In genomic region chr7:33901847-33902246, GRCh38 we compare ENCODE assay signal across 22 cellular contexts.
"Had no signal": no experiment of that assay in that cellular context is flagged by ENCODE, and none has a peak within 500 bp of the region (broad histone marks: within the 10 kb centered on the region; RNA-seq: fewer than 3 reads in every experiment).

No MANE protein-coding gene starts in this region.

- H3K9me3 ChIP-seq: heart left ventricle, left ventricle myocardium inferior, lower lobe of right lung, pancreas, suprapubic skin, thyroid gland had no signal

- H3K36me3 ChIP-seq: heart left ventricle, left ventricle myocardium inferior, lower lobe of right lung, pancreas, suprapubic skin, thyroid gland had no signal

- H3K4me3 ChIP-seq: coronary artery, heart left ventricle, left ventricle myocardium inferior, lower lobe of right lung, pancreas, suprapubic skin, thyroid gland had no signal

- ATAC-seq: heart left ventricle; left cardiac atrium; lower lobe of right lung; natural killer cell treated with Interleukin-12 subunit alpha and Interleukin-12 subunit beta and Interleukin-15 and Interleukin-18, amount 100 ng/mL, for 72 hours; pancreas; right cardiac atrium; stimulated activated effector memory CD8-positive, alpha-beta T cell treated with anti-CD3 and anti-CD28 coated beads, Interleukin-12 subunit alpha, Interleukin-12 subunit beta, amount 100 ng/mL, for 72 hours; stimulated activated naive CD8-positive, alpha-beta T cell treated with anti-CD3 and anti-CD28 coated beads, Interleukin-15, Interleukin-2, amounts not matched to agents 100 U/mL and 50 U/mL, for 24 hours had no signal

- DNase-seq: effector CD4-positive, alpha-beta T cell; foreskin melanocyte; heart left ventricle; hippocampal formation; kidney; left cardiac atrium; left ventricle myocardium inferior; lower lobe of right lung; midbrain; occipital lobe; pancreas; right cardiac atrium; small intestine; stimulated activated CD4-positive, alpha-beta T cell treated with anti-CD3 and anti-CD28 coated beads, Interleukin-12 subunit alpha, Interleukin-12 subunit beta, amount 100 ng/mL, for 4 hours; stimulated activated CD4-positive, alpha-beta T cell treated with anti-CD3 and anti-CD28 coated beads, Interleukin-4, amount 100 ng/mL, for 1 hour; stimulated activated CD8-positive, alpha-beta memory T cell treated with anti-CD3 and anti-CD28 coated beads, Interleukin-4, amount 100 ng/mL, for 48 hours; stimulated activated naive CD8-positive, alpha-beta T cell treated with anti-CD3 and anti-CD28 coated beads, Interleukin-15, Interleukin-2, amounts not matched to agents 100 U/mL and 50 U/mL, for 24 hours; thyroid gland had no signal

- H3K27ac ChIP-seq: coronary artery, heart left ventricle, left ventricle myocardium inferior, lower lobe of right lung, pancreas, suprapubic skin, thyroid gland had no signal

- H3K27me3 ChIP-seq: thyroid gland had no signal
